Comparison of ENCODE assay signal across 13 cellular contexts in the genomic region with DNA sequence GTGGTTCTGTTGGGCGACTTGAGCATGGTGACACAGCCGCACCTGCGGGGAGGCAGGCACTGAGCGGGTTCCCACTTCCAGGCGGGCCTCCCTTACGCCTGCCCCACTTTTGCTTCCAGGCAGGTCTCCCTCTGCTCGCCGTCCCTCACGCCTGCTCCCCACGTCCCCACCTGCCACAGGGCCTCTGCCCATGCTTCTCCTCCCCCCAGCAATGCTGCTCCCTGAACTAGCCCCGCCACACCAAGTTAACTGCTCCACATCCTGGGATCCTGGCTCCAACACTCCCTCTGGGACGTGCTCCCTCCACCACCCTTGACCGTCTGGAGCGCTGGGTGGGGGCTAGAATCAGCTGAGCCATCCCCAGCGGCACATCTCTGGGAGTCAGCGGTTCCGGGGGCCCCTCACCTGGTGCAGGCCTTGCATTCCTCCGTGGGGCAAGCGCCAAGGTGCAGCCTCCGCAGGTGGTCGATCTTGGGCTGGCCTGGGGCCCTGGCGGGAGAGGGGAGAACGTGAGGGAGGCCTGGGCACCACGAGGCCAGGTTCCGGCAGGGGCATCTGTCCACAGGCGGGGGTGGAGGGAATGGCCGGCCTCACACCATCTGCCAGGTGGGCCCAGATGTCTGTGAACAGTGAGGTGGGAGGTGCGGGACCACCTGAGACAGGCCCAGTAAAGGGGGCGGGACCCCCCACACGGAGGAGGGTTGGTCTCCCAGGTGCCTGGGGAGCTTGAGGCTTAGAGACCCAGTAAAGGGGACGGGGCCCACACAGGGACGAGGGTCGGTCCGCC. TPM values are rescaled to one million over a fixed set of nuclear protein-coding genes. Genes with fewer than 3 reads are reported as not detected.
DNase-seq lines count a peak whose midpoint lies in the region; ATAC-seq, FAIRE-seq and TF ChIP-seq lines count a peak whose summit lies in the region.
"Had no signal": no experiment of that assay in that cellular context is flagged by ENCODE, and none has a peak within 500 bp of the region (broad histone marks: within the 10 kb centered on the region; RNA-seq: fewer than 3 reads in every experiment).

No MANE protein-coding gene starts in this region.

- no peak overlapping the region for H3K4me3 Mint-ChIP-seq in chondrocyte (ENCODE audit: unreplicated experiment)
- H3K4me3 Mint-ChIP-seq: activated T-helper 17 cell treated with anti-CD3 and anti-CD28 coated beads, Interleukin-2, amount 50 U/mL, for 72 hours; memory B cell had no signal

- H3K27ac ChIP-seq in ACC112 (ENCODE audit: low read depth, low read length) (peak overlapping the region; percentile 63), osteoblast (ENCODE audit: low read depth, low read length) (peak overlapping the region; percentile 75)

- H3K4me1 ChIP-seq in ACC112 (ENCODE audit: control insufficient read depth, insufficient read depth, low read length, unreplicated experiment) (peaks cover 14% of the 10 kb centered on the region), osteoblast (ENCODE audit: insufficient read depth, low read length) (peaks cover 16% of the 10 kb centered on the region)

- H3K4me2 ChIP-seq in osteoblast (ENCODE audit: insufficient read depth, low read length) = no peak overlapping the region

- H3K79me2 ChIP-seq in ACC112 (ENCODE audit: control insufficient read depth, insufficient read depth, low read length, unreplicated experiment) (no peaks in the 10 kb centered on the region), osteoblast (ENCODE audit: insufficient read depth, low read length) (no peaks in the 10 kb centered on the region)

- H3K36me3 Mint-ChIP-seq in chondrocyte (ENCODE audit: low read depth) = peaks cover 8% of the 10 kb centered on the region

- peak overlapping the region; percentile 86 for H3K27ac Mint-ChIP-seq in chondrocyte (ENCODE audit: unreplicated experiment)
- H3K27ac Mint-ChIP-seq: activated T-helper 17 cell treated with anti-CD3 and anti-CD28 coated beads, Interleukin-2, amount 50 U/mL, for 72 hours; memory B cell had no signal

- DNase-seq in chondrocyte (ENCODE audit: low spot score) (peak; percentile 92), osteoblast (ENCODE audit: insufficient read length, low spot score, missing footprints) (no peak), H54 (ENCODE audit: insufficient read length, low spot score) (no peak)
- DNase-seq in activated naive CD4-positive, alpha-beta T cell (lab: John Stamatoyannopoulos, UW) = no peak
- DNase-seq: activated CD4-positive, CD25-positive, alpha-beta regulatory T cell treated with anti-CD3 and anti-CD28 coated beads, Interleukin-2, amount 50 U/mL, for 72 hours; AML-193; central memory CD4-positive, alpha-beta T cell; NCI-H524 treated with DMSO at 0.1 percent for 48 hours had no signal

- H4K20me1 ChIP-seq in osteoblast (ENCODE audit: insufficient read depth, low read length) = peaks cover 11% of the 10 kb centered on the region

- no peak for ATAC-seq in GM18511 (IDR thresholded peaks at IDR 0.05; ENCODE audit: unreplicated experiment)
- ATAC-seq: activated T-helper 17 cell treated with anti-CD3 and anti-CD28 coated beads, Interleukin-2, amount 50 U/mL, for 72 hours had no signal

- FAIRE-seq in H54 (lab: Jason Lieb, UNC) = no peak

- no peaks in the 10 kb centered on the region for H3K36me3 ChIP-seq in ACC112 (ENCODE audit: insufficient read depth, low read length)
- peaks cover 18% of the 10 kb centered on the region for H3K36me3 ChIP-seq in osteoblast (ENCODE audit: insufficient read depth, low read length)

- H2AFZ ChIP-seq in ACC112 (ENCODE audit: low read length, unreplicated experiment) = no peak overlapping the region
- H2AFZ ChIP-seq in osteoblast (ENCODE audit: low read length) = no peak overlapping the region

- peaks cover 47% of the 10 kb centered on the region for H3K4me1 Mint-ChIP-seq in chondrocyte (ENCODE audit: low read depth)

- no peaks in the 10 kb centered on the region for H3K9me3 ChIP-seq in osteoblast (ENCODE audit: low read depth, low read length)

- H3K9me3 Mint-ChIP-seq in chondrocyte (ENCODE audit: low read depth) = no peaks in the 10 kb centered on the region
- H3K9me3 Mint-ChIP-seq: activated T-helper 17 cell treated with anti-CD3 and anti-CD28 coated beads, Interleukin-2, amount 50 U/mL, for 72 hours; memory B cell had no signal

- H3K4me3 ChIP-seq in ACC112 (ENCODE audit: low read depth, low read length) = no peak overlapping the region
- H3K4me3 ChIP-seq in osteoblast (ENCODE audit: insufficient read depth, low read length) = no peak overlapping the region

- TF ChIP-seq POLR2A in H54 (IDR thresholded peaks at IDR 0.05; ENCODE audit: low read depth, low read length) = no peak

- no peaks in the 10 kb centered on the region for H3K27me3 Mint-ChIP-seq in chondrocyte (ENCODE audit: low read depth)
- H3K27me3 Mint-ChIP-seq: activated T-helper 17 cell treated with anti-CD3 and anti-CD28 coated beads, Interleukin-2, amount 50 U/mL, for 72 hours; memory B cell had no signal

- H3K27me3 ChIP-seq in ACC112 (ENCODE audit: insufficient read depth, low read length) (no peaks in the 10 kb centered on the region), osteoblast (ENCODE audit: insufficient read depth, low read length) (no peaks in the 10 kb centered on the region)

- no peak for TF ChIP-seq CTCF in chondrocyte (IDR thresholded peaks at IDR 0.05)
- TF ChIP-seq CTCF in osteoblast (IDR thresholded peaks at IDR 0.05; ENCODE audit: extremely low read depth, low read depth, low read length) = no peak

RNA-seq across cellular contexts. Expression of a gene that starts 9.2 kb away (rescaled TPM):
- total RNA-seq in chondrocyte (1.1 to 17.9 TPM (median 1.8 TPM) in 3 replicates), osteoblast (8.3 and 19.9 TPM in 2 replicates)

RNA-seq across cellular contexts. Expression of a gene that starts 16.5 kb away (rescaled TPM):
- not detected in 3 replicates for total RNA-seq in chondrocyte
- 0.36 and 0.59 TPM in 2 replicates for total RNA-seq in osteoblast
- total RNA-seq: activated T-helper 17 cell treated with anti-CD3 and anti-CD28 coated beads, Interleukin-2, amount 50 U/mL, for 72 hours; fibroblast of villous mesenchyme had no signal

RNA-seq across cellular contexts. Expression of a gene that starts 24.3 kb away (rescaled TPM):
- 47.0 to 53.9 TPM (median 53.1 TPM) in 3 replicates for total RNA-seq in chondrocyte
- 20.6 and 25.0 TPM in 2 replicates for total RNA-seq in osteoblast

RNA-seq across cellular contexts. Expression of a gene that starts 24.6 kb away (rescaled TPM):
- total RNA-seq in chondrocyte (not detected in 3 replicates), osteoblast (not detected in 2 replicates)
- total RNA-seq: activated T-helper 17 cell treated with anti-CD3 and anti-CD28 coated beads, Interleukin-2, amount 50 U/mL, for 72 hours; fibroblast of villous mesenchyme had no signal

RNA-seq across cellular contexts. Expression of a gene that starts 27.9 kb away (rescaled TPM):
- total RNA-seq in chondrocyte (not detected in 3 replicates), osteoblast (not detected in 2 replicates)
- total RNA-seq: activated T-helper 17 cell treated with anti-CD3 and anti-CD28 coated beads, Interleukin-2, amount 50 U/mL, for 72 hours; fibroblast of villous mesenchyme had no signal
